26 cellular contexts compared by ENCODE assay signal in the genomic region with DNA sequence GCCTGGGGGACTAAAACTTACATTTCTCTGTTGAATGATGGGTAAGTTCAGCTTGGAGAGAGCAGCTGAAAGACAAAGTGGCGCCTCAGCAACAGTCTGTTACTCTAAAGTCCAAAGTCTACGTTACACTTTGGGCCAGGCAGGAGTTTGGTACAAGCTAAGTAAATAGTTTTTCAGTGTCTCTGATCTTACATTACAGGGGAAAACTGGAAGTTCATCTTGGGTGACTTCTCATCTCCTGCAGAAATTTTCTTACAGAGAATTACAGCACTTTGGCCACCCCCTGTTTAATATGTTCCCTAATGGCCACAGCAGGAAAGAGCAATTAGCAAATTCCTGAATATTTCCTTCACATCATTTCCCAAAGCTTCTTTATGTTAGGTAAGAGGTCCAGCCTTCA.
DNase-seq lines count a peak whose midpoint lies in the region; ATAC-seq and TF ChIP-seq lines count a peak whose summit lies in the region.
"Had no signal": no experiment of that assay in that cellular context is flagged by ENCODE, and none has a peak within 500 bp of the region (broad histone marks: within the 10 kb centered on the region; RNA-seq: fewer than 3 reads in every experiment).

No MANE protein-coding gene starts in this region.

- peaks cover 5% of the 10 kb centered on the region for H3K4me1 Mint-ChIP-seq in activated CD8-positive, alpha-beta T cell treated with anti-CD3 and anti-CD28 coated beads for 36 hours (ENCODE audit: low read depth)

- H3K36me3 Mint-ChIP-seq in activated CD8-positive, alpha-beta T cell treated with anti-CD3 and anti-CD28 coated beads for 36 hours (ENCODE audit: low read depth): no peaks in the 10 kb centered on the region

- BruUV-seq in Panc1 (replicated peaks; lab: Mats Ljungman, UMichigan): no TSS peak
- BruUV-seq in PC-3 (replicated peaks; lab: Mats Ljungman, UMichigan): no TSS peak

- H3K4me2 ChIP-seq in PC-3 (ENCODE audit: low read length): no peak overlapping the region

- H3K9me2 ChIP-seq in PC-3 (replicated peaks; ENCODE audit: low read length): no peaks in the 10 kb centered on the region

- H2AFZ ChIP-seq in PC-3 (ENCODE audit: low read length): no peak overlapping the region
- H2AFZ ChIP-seq: GM23248 had no signal

- H3K79me2 ChIP-seq in PC-3 (ENCODE audit: low read length): no peaks in the 10 kb centered on the region

- CTCF ChIA-PET in Panc1 (lab: Charles Lee): no interaction called here
- CTCF ChIA-PET in PC-3 (lab: Charles Lee): no interaction called here
- CTCF ChIA-PET in activated CD8-positive, alpha-beta T cell treated with anti-CD3 and anti-CD28 coated beads for 36 hours (lab: Charles Lee): interaction anchor here (2.5 to 11.7 kb wide), 3 partner anchors 9 to 195 kb away, joined by 9 to 196 read pairs (median 25); partner anchors contain the start of gene DNMBP

- no peaks in the 10 kb centered on the region for H3K27me3 Mint-ChIP-seq in activated CD8-positive, alpha-beta T cell treated with anti-CD3 and anti-CD28 coated beads for 36 hours
- H3K27me3 Mint-ChIP-seq: effector memory CD8-positive, alpha-beta T cell; IgD-negative memory B cell; stimulated activated naive B cell treated with anti-CD40 and anti-IgM and Interleukin-4, amounts not matched to agents 10 μg/mL and 1 μg/mL and 100 μg/mL, for 72 hours had no signal

- DNase-seq in HAP-1 (ENCODE audit: low spot score in 2 of 2) (peak; percentile 22 to 41), Panc1 (ENCODE audit: low read depth, low spot score) (no peak), PC-3 (no peak), NCI-H345 (lab: John Stamatoyannopoulos, UW) (no peak)
- DNase-seq in activated CD8-positive, alpha-beta T cell treated with anti-CD3 and anti-CD28 coated beads for 36 hours: no peak
- no peak for DNase-seq in activated CD4-positive, alpha-beta T cell treated with anti-CD3 and anti-CD28 coated beads, Interleukin-2, amount 50 U/mL, for 1 hour
- DNase-seq: activated CD4-positive, alpha-beta T cell treated with anti-CD3 and anti-CD28 coated beads, Interleukin-2, amount 10 ng/mL, durations not matched to agents 24 days and 14 days; activated naive CD4-positive, alpha-beta T cell treated with Interleukin-2 at 50 U/mL for 16 hours; activated T-cell treated with anti-CD3 and anti-CD28 coated beads, Interleukin-2, amount 50 U/mL, for 48 hours; cortex of kidney; effector memory CD8-positive, alpha-beta T cell; GM23248; kidney glomerular epithelial cell; MV-4-11; NCI-H1436; NCI-H226; NCI-H774; nephron progenitor cell; SJCRH30; stimulated activated naive B cell treated with anti-CD40 and anti-IgM and Interleukin-4, amounts not matched to agents 10 μg/mL and 1 μg/mL and 100 μg/mL, for 72 hours; upper lobe of right lung had no signal

- H4K20me1 ChIP-seq in PC-3 (ENCODE audit: low read length): no peaks in the 10 kb centered on the region

- H3K4me3 Mint-ChIP-seq in activated CD8-positive, alpha-beta T cell treated with anti-CD3 and anti-CD28 coated beads for 36 hours: no peak overlapping the region
- H3K4me3 Mint-ChIP-seq: activated CD4-positive, alpha-beta T cell treated with anti-CD3 and anti-CD28 coated beads, Interleukin-2, amount 10 ng/mL, durations not matched to agents 24 days and 14 days; effector memory CD8-positive, alpha-beta T cell; IgD-negative memory B cell; nephron progenitor cell; stimulated activated naive B cell treated with anti-CD40 and anti-IgM and Interleukin-4, amounts not matched to agents 10 μg/mL and 1 μg/mL and 100 μg/mL, for 72 hours had no signal

- ATAC-seq in Panc1 (no peak), PC-3 (no peak)
- no peak for ATAC-seq in activated CD8-positive, alpha-beta T cell treated with anti-CD3 and anti-CD28 coated beads for 36 hours
- ATAC-seq: effector memory CD8-positive, alpha-beta T cell; stimulated activated naive B cell treated with anti-CD40 and anti-IgM and Interleukin-4, amounts not matched to agents 10 μg/mL and 1 μg/mL and 100 μg/mL, for 72 hours; upper lobe of right lung had no signal

- H3K4me1 ChIP-seq in HAP-1 (peaks cover 37% of the 10 kb centered on the region), Panc1 (ENCODE audit: control insufficient read depth, insufficient read depth, low read length) (peaks cover 19% of the 10 kb centered on the region), iPS-15b (ENCODE audit: control insufficient read depth, insufficient read depth, low read length) (peaks cover 27% of the 10 kb centered on the region), neutrophil (ENCODE audit: control insufficient read depth in 1 of 2, insufficient read depth in 1 of 2, low read depth in 1 of 2, low read length in 1 of 2) (peaks cover 46 to 58% of the 10 kb centered on the region in 2 experiments), PC-3 (ENCODE audit: insufficient read depth, low read length) (peaks cover 3% of the 10 kb centered on the region; the same call in 1 of the 2 replicates)

- H3K9me3 Mint-ChIP-seq in activated CD8-positive, alpha-beta T cell treated with anti-CD3 and anti-CD28 coated beads for 36 hours: no peaks in the 10 kb centered on the region
- H3K9me3 Mint-ChIP-seq: activated CD4-positive, alpha-beta T cell treated with anti-CD3 and anti-CD28 coated beads, Interleukin-2, amount 10 ng/mL, durations not matched to agents 24 days and 14 days; effector memory CD8-positive, alpha-beta T cell; nephron progenitor cell; stimulated activated naive B cell treated with anti-CD40 and anti-IgM and Interleukin-4, amounts not matched to agents 10 μg/mL and 1 μg/mL and 100 μg/mL, for 72 hours had no signal

- H3K9ac ChIP-seq in iPS-15b (ENCODE audit: low read depth, low read length) (no peak overlapping the region), PC-3 (ENCODE audit: low read length) (no peak overlapping the region)
- H3K9ac ChIP-seq: GM23248 had no signal

- intact Hi-C loops in Panc1 (cut with micrococcal nuclease; ENCODE audit: unreplicated experiment): loop anchor here (5.0 to 10.0 kb wide), 3 partner anchors 118 to 335 kb away; partner anchors contain the start of gene ERLIN1
- intact Hi-C loops in PC-3 (cut with micrococcal nuclease): no loop called here
- intact Hi-C loops in activated CD8-positive, alpha-beta T cell treated with anti-CD3 and anti-CD28 coated beads for 36 hours (cut with micrococcal nuclease): loop anchor here (10.0 kb wide), 1 partner anchor 165 kb away; no protein-coding TSS in a partner anchor

- no peak overlapping the region for H3K4me3 ChIP-seq in HAP-1
- H3K4me3 ChIP-seq in Panc1 (ENCODE audit: low read depth in 2 of 2, low read length in 2 of 2): no peak overlapping the region
- H3K4me3 ChIP-seq in iPS-15b (ENCODE audit: low read depth, low read length): peak overlapping the region; percentile 14
- no peak overlapping the region for H3K4me3 ChIP-seq in neutrophil (ENCODE audit: low read depth in 1 of 2, low read length in 1 of 2)
- H3K4me3 ChIP-seq in PC-3 (ENCODE audit: low read length): no peak overlapping the region
- H3K4me3 ChIP-seq: GM23248, SJCRH30, skin epidermis, upper lobe of right lung had no signal

- H3K27me3 ChIP-seq in HAP-1 (ENCODE audit: low read depth): no peaks in the 10 kb centered on the region
- no peaks in the 10 kb centered on the region for H3K27me3 ChIP-seq in Panc1 (ENCODE audit: control insufficient read depth, insufficient read depth, low read length)
- H3K27me3 ChIP-seq in iPS-15b (ENCODE audit: control insufficient read depth, insufficient read depth, low read length): no peaks in the 10 kb centered on the region
- no peaks in the 10 kb centered on the region for H3K27me3 ChIP-seq in neutrophil
- no peaks in the 10 kb centered on the region for H3K27me3 ChIP-seq in PC-3 (ENCODE audit: low read length)
- H3K27me3 ChIP-seq: SJCRH30, upper lobe of right lung had no signal

- H3F3A ChIP-seq in PC-3 (ENCODE audit: low read length, unreplicated experiment): no peaks in the 10 kb centered on the region

- TF ChIP-seq CTCF in Panc1 (IDR thresholded peaks at IDR 0.05): no peak
- TF ChIP-seq CTCF in neutrophil (IDR thresholded peaks at IDR 0.05): no peak
- TF ChIP-seq CTCF in PC-3 (conservative IDR thresholded peaks at IDR 0.05; ENCODE audit: low read depth, low read length): no peak
- TF ChIP-seq CTCF in activated CD8-positive, alpha-beta T cell treated with anti-CD3 and anti-CD28 coated beads for 36 hours (IDR thresholded peaks at IDR 0.05): no peak

- H3K27ac Mint-ChIP-seq in activated CD8-positive, alpha-beta T cell treated with anti-CD3 and anti-CD28 coated beads for 36 hours: no peak overlapping the region
- H3K27ac Mint-ChIP-seq: activated CD4-positive, alpha-beta T cell treated with anti-CD3 and anti-CD28 coated beads, Interleukin-2, amount 10 ng/mL, durations not matched to agents 24 days and 14 days; effector memory CD8-positive, alpha-beta T cell; IgD-negative memory B cell; nephron progenitor cell; stimulated activated naive B cell treated with anti-CD40 and anti-IgM and Interleukin-4, amounts not matched to agents 10 μg/mL and 1 μg/mL and 100 μg/mL, for 72 hours had no signal

- H3K27ac ChIP-seq in Panc1 (ENCODE audit: low read length): peak overlapping the region; percentile 36; the same call in 1 of the 2 replicates
- peak overlapping the region; percentile 71 for H3K27ac ChIP-seq in neutrophil
- H3K27ac ChIP-seq in PC-3 (ENCODE audit: low read length): no peak overlapping the region
- H3K27ac ChIP-seq: C4-2B, GM23248, SJCRH30, skin epidermis, upper lobe of right lung had no signal

- POLR2A ChIA-PET in Panc1 (lab: Charles Lee) (no interaction called here), PC-3 (lab: Charles Lee; ENCODE audit: unreplicated experiment) (no interaction called here)
- POLR2A ChIA-PET in activated CD8-positive, alpha-beta T cell treated with anti-CD3 and anti-CD28 coated beads for 36 hours (lab: Charles Lee): interaction anchor here (1.9 kb wide), 1 partner anchor 10 kb away, joined by 7 read pairs; no protein-coding TSS in a partner anchor

- in situ Hi-C loops in HAP-1 (cut with MboI; ENCODE audit: low sequenced_read_pairs): loop anchor here (5.0 kb wide), 1 partner anchor 198 kb away; no protein-coding TSS in a partner anchor
- in situ Hi-C loops in Panc1 (cut with HindIII; ENCODE audit: low pct_unique_long_range_greater_than_20kb, low sequenced_read_pairs): no loop called here

- no peaks in the 10 kb centered on the region for H3K36me3 ChIP-seq in HAP-1 (replicated peaks)
- no peaks in the 10 kb centered on the region for H3K36me3 ChIP-seq in Panc1 (ENCODE audit: control insufficient read depth, insufficient read depth, low read length)
- H3K36me3 ChIP-seq in iPS-15b (ENCODE audit: control insufficient read depth, insufficient read depth, low read length): no peaks in the 10 kb centered on the region
- no peaks in the 10 kb centered on the region for H3K36me3 ChIP-seq in neutrophil
- H3K36me3 ChIP-seq in PC-3 (ENCODE audit: low read depth, low read length): no peaks in the 10 kb centered on the region; the same call in 1 of the 2 replicates
- H3K36me3 ChIP-seq: SJCRH30, upper lobe of right lung had no signal

- H3K9me3 ChIP-seq in HAP-1: no peaks in the 10 kb centered on the region
- no peaks in the 10 kb centered on the region for H3K9me3 ChIP-seq in Panc1 (ENCODE audit: control insufficient read depth, insufficient read depth, low read depth, low read length)
- H3K9me3 ChIP-seq in iPS-15b (ENCODE audit: control insufficient read depth, insufficient read depth, low read length): no peaks in the 10 kb centered on the region
- no peaks in the 10 kb centered on the region for H3K9me3 ChIP-seq in neutrophil
- H3K9me3 ChIP-seq in PC-3 (ENCODE audit: low read length): no peaks in the 10 kb centered on the region
- H3K9me3 ChIP-seq: SJCRH30, upper lobe of right lung had no signal

Comparison
In these comparisons a context has a peak if more than half of its experiments do, and no peak if none do; other contexts are left out.
1. DNase-seq: peak in HAP-1 (2 of 2); none in Panc1 (single experiment), PC-3 (single experiment), NCI-H345 (single experiment), activated CD8-positive, alpha-beta T cell treated with anti-CD3 and anti-CD28 coated beads for 36 hours (single experiment) and activated CD4-positive, alpha-beta T cell treated with anti-CD3 and anti-CD28 coated beads, Interleukin-2, amount 50 U/mL, for 1 hour (single experiment).